In genomic region chr12:1934831-1935230, GRCh38 we compare ENCODE assay signal across 20 cellular contexts. TPM values are rescaled to one million over a fixed set of nuclear protein-coding genes. Genes with fewer than 3 reads are reported as not detected.
DNase-seq lines count a peak whose midpoint lies in the region; ATAC-seq and TF ChIP-seq lines count a peak whose summit lies in the region.
"Had no signal": no experiment of that assay in that cellular context is flagged by ENCODE, and none has a peak within 500 bp of the region (broad histone marks: within the 10 kb centered on the region; RNA-seq: fewer than 3 reads in every experiment).

No MANE protein-coding gene starts in this region.

- no peak overlapping the region for H3K27ac ChIP-seq in endodermal cell (ENCODE audit: low read depth, low read length)
- H3K27ac ChIP-seq in spleen, result no peak overlapping the region

- H3K27me3 ChIP-seq in endodermal cell (ENCODE audit: control insufficient read depth, insufficient read depth, low read length, poor library complexity, severe bottlenecking) (no peaks in the 10 kb centered on the region), spleen (replicated peaks in 1 of 7) (peaks cover 0 to 9% (median 0%) of the 10 kb centered on the region in 7 donors)
- H3K27me3 ChIP-seq: gastroesophageal sphincter had no signal

- no peak overlapping the region for H3K27ac Mint-ChIP-seq in endodermal cell
- H3K27ac Mint-ChIP-seq: CD8-positive, alpha-beta T cell had no signal

- no peaks in the 10 kb centered on the region for H3K9me3 ChIP-seq in endodermal cell (ENCODE audit: control insufficient read depth, low read length)
- H3K9me3 ChIP-seq in spleen, result no peaks in the 10 kb centered on the region
- H3K9me3 ChIP-seq: gastroesophageal sphincter, mucosa of descending colon had no signal

- intact Hi-C loops in spleen (cut with DNase I; ENCODE audit: low total_unique reads), result loop anchor here (5.0 kb wide), 1 partner anchor 283 kb away; no protein-coding TSS in a partner anchor

- no peak for TF ChIP-seq CTCF in endodermal cell (conservative IDR thresholded peaks at IDR 0.05)
- TF ChIP-seq CTCF in spleen (IDR thresholded peaks at IDR 0.05 in 8 of 11, conservative IDR thresholded peaks at IDR 0.05 in 3 of 11), result no peak

- 93 to 96% methylated on average over 9 to 12 of the region's 12 CpGs for WGBS in endodermal cell (ENCODE audit: insufficient coverage in 1 of 2, insufficient read length in 1 of 2), 2 experiments
- 79 to 91% (median 84%) methylated on average over 12 of the region's 12 CpGs for WGBS in spleen, 5 donors

- no peaks in the 10 kb centered on the region for H3K27me3 Mint-ChIP-seq in endodermal cell (ENCODE audit: insufficient read depth)

- peak; percentile 44 for DNase-seq in activated CD8-positive, alpha-beta memory T cell treated with anti-CD3 and anti-CD28 coated beads for 24 hours
- DNase-seq in activated CD8-positive, alpha-beta memory T cell treated with anti-CD3 and anti-CD28 coated beads, Interleukin-2, amount 50 U/mL, for 4 hours, result no peak
- DNase-seq in endodermal cell, result peak; percentile 42
- peak; percentile 65 for DNase-seq in spleen
- no peak for DNase-seq in SHP77 (lab: John Stamatoyannopoulos, UW)
- no peak for DNase-seq in HUDEP-2 (lab: John Stamatoyannopoulos, UW; ENCODE audit: unreplicated experiment in 76 of 76)
- DNase-seq: 8988T; activated CD4-positive, alpha-beta T cell treated with anti-CD3 and anti-CD28 coated beads, Interleukin-2, amount 50 U/mL, for 1 hour; activated effector memory CD4-positive, alpha-beta T cell treated with anti-CD3 and anti-CD28 coated beads, Interleukin-2, amount 50 U/mL, for 16 hours; DMS 273 treated with DMSO at 0.1 percent for 48 hours; IMR-90; mucosa of descending colon; NCI-H1092 treated with DMSO at 0.1 percent for 48 hours; NCI-H2029 treated with DMSO at 0.1 percent for 48 hours; NCI-H226 had no signal

- ATAC-seq in GM21423 (IDR thresholded peaks at IDR 0.05; ENCODE audit: unreplicated experiment), result no peak
- no peak for ATAC-seq in HG02938 (IDR thresholded peaks at IDR 0.05; ENCODE audit: unreplicated experiment)
- ATAC-seq: CD8-positive, alpha-beta T cell; gastroesophageal sphincter; mucosa of descending colon had no signal

- H3K4me1 ChIP-seq in endodermal cell (ENCODE audit: control insufficient read depth, insufficient read depth, low read length), result peaks cover 5% of the 10 kb centered on the region
- H3K4me1 ChIP-seq in spleen, result peaks cover 11 to 46% (median 26%) of the 10 kb centered on the region in 6 donors

- no peak overlapping the region for H3K9ac ChIP-seq in endodermal cell (ENCODE audit: extremely low read depth, low read length, poor library complexity, severe bottlenecking)

- no peak overlapping the region for H3K4me3 ChIP-seq in endodermal cell (ENCODE audit: low read length)
- H3K4me3 ChIP-seq in spleen, result no peak overlapping the region
- H3K4me3 ChIP-seq: gastroesophageal sphincter, mucosa of descending colon had no signal

- no peaks in the 10 kb centered on the region for H3K9me3 Mint-ChIP-seq in endodermal cell
- H3K9me3 Mint-ChIP-seq: CD8-positive, alpha-beta T cell; nephron had no signal

- H3K36me3 Mint-ChIP-seq in endodermal cell (ENCODE audit: low read depth), result peaks cover 11% of the 10 kb centered on the region

- H3K36me3 ChIP-seq in endodermal cell (ENCODE audit: control insufficient read depth, insufficient read depth, low read length) (peaks cover 12% of the 10 kb centered on the region), spleen (peaks cover 0 to 30% (median 14%) of the 10 kb centered on the region in 6 donors)

- H3K4me3 Mint-ChIP-seq in endodermal cell, result no peak overlapping the region
- H3K4me3 Mint-ChIP-seq: CD8-positive, alpha-beta T cell; nephron had no signal

- peaks cover 7% of the 10 kb centered on the region for H3K4me1 Mint-ChIP-seq in endodermal cell

- no peak for TF ChIP-seq POLR2A in spleen (IDR thresholded peaks at IDR 0.05)

RNA-seq across cellular contexts. Expression of gene CACNA2D4, which starts 16.4 kb away (rescaled TPM):
- 1 to 10 TPM; 4.3 to 5.7 TPM for total RNA-seq in endodermal cell
- 0.53 TPM for polyA plus RNA-seq in endodermal cell (2013, experiment 1 of 2)
- 0.29 TPM for polyA plus RNA-seq in endodermal cell (2013, experiment 2 of 2)
- 10 to 100 TPM in 3 of 7 donors, 1 to 10 TPM in 4; 3.3 to 11.8 (median 10.0) TPM for total RNA-seq in spleen
- 1 to 10 TPM; 3.4 to 5.0 (median 4.9) TPM for polyA plus RNA-seq in spleen

Comparison
In these comparisons a context has a peak if more than half of its experiments do, and no peak if none do; other contexts are left out.
1. DNase-seq: peak in activated CD8-positive, alpha-beta memory T cell treated with anti-CD3 and anti-CD28 coated beads for 24 hours (single experiment), endodermal cell (single experiment) and spleen (single experiment); none in activated CD8-positive, alpha-beta memory T cell treated with anti-CD3 and anti-CD28 coated beads, Interleukin-2, amount 50 U/mL, for 4 hours (single experiment), SHP77 (0 of 2) and HUDEP-2 (0 of 76).